Comparison of ENCODE assay signal across 1 cellular context in genomic region chr1:226654046-226654445, GRCh38.
TF ChIP-seq lines count a peak whose summit lies in the region.

No MANE protein-coding gene starts in this region.

TF ChIP-seq in IMR-90, 13 proteins besides CTCF, POLR2A, EP300 and RAD21 (continued from another document):
- TF ChIP-seq MAFK (IDR thresholded peaks at IDR 0.05; ENCODE audit: low read depth, low read length) (no peak), RFX5 (IDR thresholded peaks at IDR 0.05; ENCODE audit: low read depth, low read length) (no peak)
